In genomic region chr5:179963375-179963774, GRCh38 we compare ENCODE assay signal across 22 cellular contexts. TPM values are rescaled to one million over a fixed set of nuclear protein-coding genes. Genes with fewer than 3 reads are reported as not detected.
DNase-seq lines count a peak whose midpoint lies in the region; ATAC-seq, FAIRE-seq and TF ChIP-seq lines count a peak whose summit lies in the region.
"Had no signal": no experiment of that assay in that cellular context is flagged by ENCODE, and none has a peak within 500 bp of the region (broad histone marks: within the 10 kb centered on the region; RNA-seq: fewer than 3 reads in every experiment).

No MANE protein-coding gene starts in this region.

- H2AFZ ChIP-seq in HepG2 (ENCODE audit: low read length): no peak overlapping the region

- TF ChIP-seq CTCF in brain (conservative IDR thresholded peaks at IDR 0.05): no peak
- TF ChIP-seq CTCF in fibroblast of pulmonary artery (IDR thresholded peaks at IDR 0.05; ENCODE audit: low read length, missing control alignments): no peak
- no peak for TF ChIP-seq CTCF in mesothelial cell of epicardium (IDR thresholded peaks at IDR 0.05; ENCODE audit: unreplicated experiment)
- TF ChIP-seq CTCF in HepG2 (CRISPR knock-in tag; IDR thresholded peaks at IDR 0.05): no peak

- no peaks in the 10 kb centered on the region for H3K27me3 ChIP-seq in MG63
- H3K27me3 ChIP-seq in HepG2 (ENCODE audit: control insufficient read depth in 1 of 2, insufficient read depth in 2 of 2, low read length in 2 of 2): no peaks in the 10 kb centered on the region
- H3K27me3 ChIP-seq: Peyer's patch, SJSA1 had no signal

- peak overlapping the region in 4 of 5 experiments; percentile 72 to 84 (median 74) for H3K27ac Mint-ChIP-seq in brain
- H3K27ac Mint-ChIP-seq in mesothelial cell of epicardium: no peak overlapping the region
- H3K27ac Mint-ChIP-seq: B cell had no signal

- no peak overlapping the region for H3K9ac ChIP-seq in HepG2 (ENCODE audit: insufficient read depth, low read depth, low read length)

- ATAC-seq in HepG2: no peak
- ATAC-seq: GM12878 had no signal

- no peak overlapping the region for H3K4me3 ChIP-seq in fibroblast of pulmonary artery (replicated peaks; ENCODE audit: low read depth, low read length)
- no peak overlapping the region for H3K4me3 ChIP-seq in MG63
- no peak overlapping the region for H3K4me3 ChIP-seq in HepG2 (replicated peaks in 1 of 3; ENCODE audit: insufficient read depth in 1 of 3, low read depth in 2 of 3, low read length in 3 of 3)
- H3K4me3 ChIP-seq: GM12878, Peyer's patch, SJSA1 had no signal

- H3K4me2 ChIP-seq in HepG2 (ENCODE audit: low read depth, low read length): no peak overlapping the region

- H3K9me3 Mint-ChIP-seq in brain (no peaks in the 10 kb centered on the region), mesothelial cell of epicardium (no peaks in the 10 kb centered on the region)

- H3K79me2 ChIP-seq in HepG2 (ENCODE audit: insufficient read depth, low read length): no peaks in the 10 kb centered on the region

- peaks cover 18% of the 10 kb centered on the region for H3K4me1 Mint-ChIP-seq in brain
- no peaks in the 10 kb centered on the region for H3K4me1 Mint-ChIP-seq in mesothelial cell of epicardium

- TF ChIP-seq EP300 in HepG2 (IDR thresholded peaks at IDR 0.05; ENCODE audit: low read depth in 2 of 2, low read length in 2 of 2) (no peak), HepG2 (CRISPR knock-in tag; IDR thresholded peaks at IDR 0.05; ENCODE audit: borderline replicate concordance) (no peak)

- peaks cover 33% of the 10 kb centered on the region for H3K4me1 ChIP-seq in HepG2 (ENCODE audit: insufficient read depth, low read length)
- H3K4me1 ChIP-seq: SJSA1 had no signal

- CTCF ChIA-PET in HepG2 (lab: Yijun Ruan, JAX; ENCODE audit: low intra/inter-chr PET ratio, low total read pairs): no interaction called here

- intact Hi-C loops in HepG2 (cut with micrococcal nuclease; ENCODE audit: unreplicated experiment): no loop called here

- in situ Hi-C loops in HepG2 (cut with HindIII; ENCODE audit: extremely low pct_ligation_motif_present, low pct_unique_long_range_greater_than_20kb): no loop called here

- H3K27me3 Mint-ChIP-seq in brain: no peaks in the 10 kb centered on the region
- H3K27me3 Mint-ChIP-seq in mesothelial cell of epicardium (ENCODE audit: low read depth): no peaks in the 10 kb centered on the region
- H3K27me3 Mint-ChIP-seq: B cell had no signal

- peaks cover 94% of the 10 kb centered on the region for H3K36me3 Mint-ChIP-seq in brain
- peaks cover 41% of the 10 kb centered on the region for H3K36me3 Mint-ChIP-seq in mesothelial cell of epicardium

- TF ChIP-seq RAD21 in HepG2 (CRISPR knock-in tag; IDR thresholded peaks at IDR 0.05): no peak

- TF ChIP-seq POLR2A in HepG2 (IDR thresholded peaks at IDR 0.05; ENCODE audit: insufficient read depth in 1 of 2, low read depth in 2 of 2, low read length in 2 of 2): no peak

- POLR2A ChIA-PET in HepG2 (lab: Yijun Ruan, JAX): no interaction called here

- no peak overlapping the region for H3K27ac ChIP-seq in HepG2 (ENCODE audit: extremely low read length, insufficient read depth, low read length)
- H3K27ac ChIP-seq: Peyer's patch, SJSA1 had no signal

- 97% methylated on average over 4 of the region's 4 CpGs for WGBS in HepG2 (ENCODE audit: low lambda C conversion rate)

- H3K4me3 Mint-ChIP-seq in brain (peak overlapping the region in 2 of 5 experiments; percentile 13 to 39), mesothelial cell of epicardium (no peak overlapping the region)
- H3K4me3 Mint-ChIP-seq: B cell had no signal

- FAIRE-seq in HepG2 (lab: Jason Lieb, UNC): no peak
- FAIRE-seq: GM12878, GM19239 had no signal

- no peaks in the 10 kb centered on the region for H3K9me3 ChIP-seq in MG63
- no peaks in the 10 kb centered on the region for H3K9me3 ChIP-seq in HepG2 (ENCODE audit: low read length)
- H3K9me3 ChIP-seq: Caco-2, Peyer's patch, SJSA1 had no signal

- peak; percentile 70 for DNase-seq in Ammon's horn (ENCODE audit: low spot score)
- DNase-seq in fibroblast of pulmonary artery (ENCODE audit: low read depth): peak; percentile 36
- DNase-seq in pons (ENCODE audit: low spot score): peak; percentile 70
- DNase-seq in mesothelial cell of epicardium (ENCODE audit: low spot score in 2 of 2, unreplicated experiment in 2 of 2): no peak
- DNase-seq in stimulated activated CD4-positive, alpha-beta T cell treated with anti-CD3 and anti-CD28 coated beads, Interleukin-15, amount 100 ng/mL, for 24 hours: no peak
- DNase-seq in MG63: no peak
- DNase-seq in HepG2 (ENCODE audit: low spot score): no peak
- DNase-seq: 8988T; Caco-2; DMS153; KG1; NCI-H1417 treated with DMSO at 0.1 percent for 48 hours; NCI-H2029; NCI-H2171; NCI-H69; NK-92 treated with Interleukin-12 subunit alpha and Interleukin-12 subunit beta, amount 100 ng/mL, for 24 hours; Peyer's patch had no signal

- BruUV-seq in HepG2 (replicated peaks; lab: Mats Ljungman, UMichigan): no TSS peak

- no peaks in the 10 kb centered on the region for H4K20me1 ChIP-seq in HepG2 (ENCODE audit: insufficient read depth, low read length)

- H3K36me3 ChIP-seq in MG63 (peaks cover 13% of the 10 kb centered on the region), HepG2 (replicated peaks in 1 of 2; ENCODE audit: control insufficient read depth in 1 of 2, insufficient read depth in 2 of 2, low read length in 2 of 2) (peaks cover 5 to 12% of the 10 kb centered on the region in 2 experiments; a peak in 3 of 5 replicates)
- H3K36me3 ChIP-seq: SJSA1 had no signal

TF ChIP-seq in HepG2, 621 proteins besides CTCF, POLR2A, EP300 and RAD21 (continues in another document):
- TF ChIP-seq ARNTL (CRISPR knock-in tag; IDR thresholded peaks at IDR 0.05) (no peak), ZNF281 (CRISPR knock-in tag; IDR thresholded peaks at IDR 0.05; ENCODE audit: borderline replicate concordance) (no peak)

RNA-seq across cellular contexts. Expression of gene TBC1D9B, which starts 55.7 kb away (rescaled TPM):
- polyA plus RNA-seq in brain (ENCODE audit: insufficient read depth, low read depth, low replicate concordance) (103 TPM), HepG2 (2011; rRNA removed) (50.0 and 59.5 TPM in 2 replicates)
- total RNA-seq in mesothelial cell of epicardium (131 to 139 TPM (median 139 TPM) in 3 replicates), HepG2 (2016; rRNA removed; fragmentation: Illumina TruSeq; extraction: Trizol) (26.8 and 35.0 TPM in 2 replicates)
- total RNA-seq in MG63 (2014; rRNA removed; shearing (Covaris generic); ENCODE audit: low replicate concordance): 69.1 and 101 TPM in 2 replicates
- 16.3 and 18.1 TPM in 2 replicates for total RNA-seq in HepG2 (2016; cell fraction: cytosol; rRNA removed; fragmentation: Illumina TruSeq; extraction: Trizol; ENCODE audit: low read depth)
- 22.4 and 35.5 TPM in 2 replicates for total RNA-seq in HepG2 (2016; cell fraction: insoluble cytoplasmic fraction; rRNA removed; fragmentation: Illumina TruSeq; extraction: Trizol)
- total RNA-seq in HepG2 (2016; cell fraction: membrane; rRNA removed; fragmentation: Illumina TruSeq; extraction: Trizol): 27.6 and 33.0 TPM in 2 replicates
- 34.2 and 36.7 TPM in 2 replicates for total RNA-seq in HepG2 (2016; cell fraction: nucleus; rRNA removed; fragmentation: Illumina TruSeq; extraction: Trizol)
- polyA plus RNA-seq in HepG2 (2011; cell fraction: cytosol; rRNA removed): 37.5 and 49.4 TPM in 2 replicates
- polyA plus RNA-seq in HepG2 (2011; cell fraction: nucleus; rRNA removed): 238 and 301 TPM in 2 replicates
- 31.9 and 43.3 TPM in 2 replicates for polyA plus RNA-seq in HepG2 (2012)
- 12.6 and 12.7 TPM in 2 replicates for polyA plus RNA-seq in HepG2 (2016; cell fraction: cytosol; fragmentation: Illumina TruSeq; extraction: Trizol; ENCODE audit: low read depth)
- polyA plus RNA-seq in HepG2 (2016; cell fraction: insoluble cytoplasmic fraction; fragmentation: Illumina TruSeq; extraction: Trizol; ENCODE audit: low read depth): 23.9 and 30.1 TPM in 2 replicates
- polyA plus RNA-seq in HepG2 (2016; cell fraction: membrane; fragmentation: Illumina TruSeq; extraction: Trizol; ENCODE audit: low read depth): 21.4 and 23.2 TPM in 2 replicates
- polyA plus RNA-seq in HepG2 (2016; cell fraction: nucleus; fragmentation: Illumina TruSeq; extraction: Trizol; ENCODE audit: insufficient read depth, low read depth): 77.4 and 83.8 TPM in 2 replicates
- 111 and 116 TPM in 2 replicates for polyA minus RNA-seq in HepG2 (2011; rRNA and poly(A)+ RNA removed; ENCODE audit: low replicate concordance)
- polyA minus RNA-seq in HepG2 (2011; cell fraction: cytosol; rRNA and poly(A)+ RNA removed): 34.3 and 37.3 TPM in 2 replicates
- polyA minus RNA-seq in HepG2 (2011; cell fraction: nucleus; rRNA and poly(A)+ RNA removed): 73.2 and 88.6 TPM in 2 replicates

Comparison
In these comparisons a context has a peak if more than half of its experiments do, and no peak if none do; other contexts are left out.
1. DNase-seq: peak in Ammon's horn (single experiment), fibroblast of pulmonary artery (single experiment) and pons (single experiment); none in mesothelial cell of epicardium (0 of 2), stimulated activated CD4-positive, alpha-beta T cell treated with anti-CD3 and anti-CD28 coated beads, Interleukin-15, amount 100 ng/mL, for 24 hours (single experiment), MG63 (single experiment) and HepG2 (single experiment).